Comparison of ENCODE assay signal across 30 cellular contexts in genomic region chr5:39934830-39935229, GRCh38.
"Had no signal": no experiment of that assay in that cellular context is flagged by ENCODE, and none has a peak within 500 bp of the region (broad histone marks: within the 10 kb centered on the region; RNA-seq: fewer than 3 reads in every experiment).

No MANE protein-coding gene starts in this region.

- H3K4me3 ChIP-seq: lower lobe of right lung, neural progenitor cell, psoas muscle, right atrium auricular region, right lobe of liver, smooth muscle cell, suprapubic skin, thoracic aorta, tibial artery, upper lobe of right lung had no signal

- ATAC-seq: left cardiac atrium; left lobe of liver; lower lobe of right lung; naive thymus-derived CD8-positive, alpha-beta T cell; psoas muscle; right lobe of liver; stimulated activated memory B cell treated with anti-CD40 and anti-IgM and Interleukin-4, amounts not matched to agents 10 μg/mL and 1 μg/mL and 100 μg/mL, for 72 hours; upper lobe of right lung had no signal

- H2AFZ ChIP-seq: neural progenitor cell, parathyroid adenoma had no signal

- H3K4me1 ChIP-seq: lower lobe of right lung, neural progenitor cell, parathyroid adenoma, psoas muscle, right atrium auricular region, right lobe of liver, suprapubic skin, tibial artery, upper lobe of right lung had no signal

- H3K79me2 ChIP-seq: parathyroid adenoma had no signal

- H3K4me2 ChIP-seq: neural progenitor cell, smooth muscle cell had no signal

- H3K9me3 Mint-ChIP-seq: nephron; neural progenitor cell; stimulated activated memory B cell treated with anti-CD40 and anti-IgM and Interleukin-4, amounts not matched to agents 10 μg/mL and 1 μg/mL and 100 μg/mL, for 72 hours had no signal

- H3K9ac ChIP-seq: neural progenitor cell, parathyroid adenoma had no signal

- H3K27me3 ChIP-seq: neural progenitor cell, neutrophil, right atrium auricular region, right lobe of liver, suprapubic skin, tibial artery, upper lobe of right lung had no signal

- H3K27ac Mint-ChIP-seq: naive thymus-derived CD8-positive, alpha-beta T cell; neural progenitor cell; stimulated activated memory B cell treated with anti-CD40 and anti-IgM and Interleukin-4, amounts not matched to agents 10 μg/mL and 1 μg/mL and 100 μg/mL, for 72 hours had no signal

- H3K9me3 ChIP-seq: lower lobe of right lung, neutrophil, psoas muscle, right atrium auricular region, right lobe of liver, suprapubic skin, thoracic aorta, upper lobe of right lung had no signal

- H3K36me3 ChIP-seq: lower lobe of right lung, neural progenitor cell, neutrophil, right atrium auricular region, right lobe of liver, suprapubic skin, thoracic aorta, tibial artery, upper lobe of right lung had no signal

- DNase-seq: hippocampal formation; kidney glomerular epithelial cell; left cardiac atrium; lower lobe of right lung; mammary epithelial cell; mesenchymal stem cell; naive thymus-derived CD8-positive, alpha-beta T cell; occipital lobe; psoas muscle; right lobe of liver; stimulated activated CD4-positive, alpha-beta T cell treated with anti-CD3 and anti-CD28 coated beads, Interleukin-1b, Interleukin-23, amount 100 ng/mL, for 48 hours; stimulated activated CD4-positive, alpha-beta T cell treated with anti-CD3 and anti-CD28 coated beads, Interleukin-2, amount 100 ng/mL, for 48 hours; stimulated activated CD4-positive, alpha-beta T cell treated with anti-CD3 and anti-CD28 coated beads, Interleukin-4, amount 100 ng/mL, for 4 hours; stimulated activated CD8-positive, alpha-beta memory T cell treated with anti-CD3 and anti-CD28 coated beads, Interleukin-4, amount 100 ng/mL, for 48 hours; stimulated activated naive CD4-positive, alpha-beta T cell treated with Interleukin-2 at 50 U/mL for 16 hours; tibial artery; trophoblast cell; upper lobe of right lung had no signal

- FAIRE-seq: keratinocyte, urothelium cell line had no signal

- H3K27ac ChIP-seq: lower lobe of right lung, neural progenitor cell, neutrophil, parathyroid adenoma, psoas muscle, right atrium auricular region, right lobe of liver, suprapubic skin, thoracic aorta, tibial artery, upper lobe of right lung had no signal

- H3K4me3 Mint-ChIP-seq: naive thymus-derived CD8-positive, alpha-beta T cell; nephron; neural progenitor cell; stimulated activated memory B cell treated with anti-CD40 and anti-IgM and Interleukin-4, amounts not matched to agents 10 μg/mL and 1 μg/mL and 100 μg/mL, for 72 hours had no signal

- H3K4me1 Mint-ChIP-seq: naive thymus-derived CD8-positive, alpha-beta T cell; nephron; neural progenitor cell; stimulated activated memory B cell treated with anti-CD40 and anti-IgM and Interleukin-4, amounts not matched to agents 10 μg/mL and 1 μg/mL and 100 μg/mL, for 72 hours had no signal
